In genomic region chr20:63313349-63314014, GRCh38 we compare ENCODE assay signal across 17 cellular contexts. TPM values are rescaled to one million over a fixed set of nuclear protein-coding genes. Genes with fewer than 3 reads are reported as not detected.
"Had no signal": no experiment of that assay in that cellular context is flagged by ENCODE, and none has a peak within 500 bp of the region (broad histone marks: within the 10 kb centered on the region; RNA-seq: fewer than 3 reads in every experiment).

No MANE protein-coding gene starts in this region.

- H3K27ac ChIP-seq: tibial nerve had no signal

- H3K36me3 ChIP-seq: tibial nerve had no signal

- H3K9me3 ChIP-seq: tibial nerve had no signal

- H3K4me3 ChIP-seq: tibial nerve had no signal

- DNase-seq: activated CD4-positive, alpha-beta T cell treated with anti-CD3 and anti-CD28 coated beads, Interleukin-2, amount 50 U/mL, for 1 hour; activated naive CD4-positive, alpha-beta T cell treated with anti-CD3 and anti-CD28 coated beads, Interleukin-2, amount 50 U/mL, for 16 hours; activated T-cell treated with anti-CD3 and anti-CD28 coated beads for 4 hours; amniotic stem cell; cerebellar nuclear complex; dermis blood vessel endothelial cell; hippocampal formation; kidney glomerular epithelial cell; mammary epithelial cell; nephron progenitor cell; stimulated activated CD4-positive, alpha-beta T cell treated with anti-CD3 and anti-CD28 coated beads, Interleukin-4, amount 100 ng/mL, for 4 hours had no signal

RNA-seq across cellular contexts. Expression of gene COL20A1, which starts 20.5 kb away (rescaled TPM):
- total RNA-seq: activated CD8-positive, alpha-beta memory T cell treated with anti-CD3 and anti-CD28 coated beads for 36 hours; activated T-helper 2 cell treated with anti-CD3 and anti-CD28 coated beads, Interferon-gamma antibody, Interleukin-2, Interleukin-4, amounts not matched to agents 10 μg/mL and 5 μg/mL and 100 μg/mL, durations not matched to agents 14 hours and 24 hours and 36 hours; dermis blood vessel endothelial cell; epithelial cell of proximal tubule; mammary epithelial cell; osteocyte; T-helper 2 cell treated with Interferon-gamma antibody and Interleukin-4, amounts not matched to agents 100 ng/mL and 5 ng/mL, for 36 hours had no signal
- polyA plus RNA-seq: mammary epithelial cell had no signal

RNA-seq across cellular contexts. Expression of gene CHRNA4, which starts 47.7 kb away (rescaled TPM):
- total RNA-seq: activated CD8-positive, alpha-beta memory T cell treated with anti-CD3 and anti-CD28 coated beads for 36 hours; activated T-helper 2 cell treated with anti-CD3 and anti-CD28 coated beads, Interferon-gamma antibody, Interleukin-2, Interleukin-4, amounts not matched to agents 10 μg/mL and 5 μg/mL and 100 μg/mL, durations not matched to agents 14 hours and 24 hours and 36 hours; dermis blood vessel endothelial cell; epithelial cell of proximal tubule; mammary epithelial cell; osteocyte; T-helper 2 cell treated with Interferon-gamma antibody and Interleukin-4, amounts not matched to agents 100 ng/mL and 5 ng/mL, for 36 hours had no signal
- polyA plus RNA-seq: mammary epithelial cell had no signal

RNA-seq across cellular contexts. Expression of gene NKAIN4, which starts 59.2 kb away (rescaled TPM):
- total RNA-seq: activated CD8-positive, alpha-beta memory T cell treated with anti-CD3 and anti-CD28 coated beads for 36 hours; activated T-helper 2 cell treated with anti-CD3 and anti-CD28 coated beads, Interferon-gamma antibody, Interleukin-2, Interleukin-4, amounts not matched to agents 10 μg/mL and 5 μg/mL and 100 μg/mL, durations not matched to agents 14 hours and 24 hours and 36 hours; dermis blood vessel endothelial cell; T-helper 2 cell treated with Interferon-gamma antibody and Interleukin-4, amounts not matched to agents 100 ng/mL and 5 ng/mL, for 36 hours had no signal
- polyA plus RNA-seq: mammary epithelial cell had no signal
